In genomic region chr10:62373639-62373994, GRCh38 we compare ENCODE assay signal across 8 cellular contexts. TPM values are rescaled to one million over a fixed set of nuclear protein-coding genes. Genes with fewer than 3 reads are reported as not detected.
DNase-seq lines count a peak whose midpoint lies in the region; ATAC-seq and TF ChIP-seq lines count a peak whose summit lies in the region.

No MANE protein-coding gene starts in this region.

- peaks cover 17 to 27% of the 10 kb centered on the region in 2 donors for H3K4me1 Mint-ChIP-seq in effector memory CD8-positive, alpha-beta T cell (ENCODE audit: low read depth in 2 of 2)
- H3K4me1 Mint-ChIP-seq in naive thymus-derived CD4-positive, alpha-beta T cell, result peaks cover 0 to 9% (median 7%) of the 10 kb centered on the region in 7 donors

- CTCF ChIA-PET in AG04450 (lab: Charles Lee), result interaction anchor here (0.6 to 2.5 kb wide), 5 partner anchors 32 to 128 kb away, joined by 3 to 8 read pairs (median 3); no protein-coding TSS in a partner anchor
- CTCF ChIA-PET in naive thymus-derived CD4-positive, alpha-beta T cell (lab: Charles Lee), result no interaction called here

- H3K27me3 Mint-ChIP-seq in effector memory CD8-positive, alpha-beta T cell, result no peaks in the 10 kb centered on the region
- H3K27me3 Mint-ChIP-seq in naive thymus-derived CD4-positive, alpha-beta T cell, result peaks cover 15 to 48% (median 31%) of the 10 kb centered on the region in 5 donors

- DNase-seq in AG04450 (ENCODE audit: low read depth, low spot score) (no peak), NT2/D1 (ENCODE audit: low read depth, low spot score) (no peak), DMS 273 (lab: John Stamatoyannopoulos, UW; ENCODE audit: unreplicated experiment) (no peak), DMS153 treated with DMSO at 0.1 percent for 48 hours (lab: John Stamatoyannopoulos, UW; ENCODE audit: unreplicated experiment) (no peak)
- no peak for DNase-seq in effector memory CD8-positive, alpha-beta T cell
- no peak for DNase-seq in naive thymus-derived CD4-positive, alpha-beta T cell

- peaks cover 3% of the 10 kb centered on the region for H3K36me3 Mint-ChIP-seq in effector memory CD8-positive, alpha-beta T cell (ENCODE audit: insufficient read depth)
- no peaks in the 10 kb centered on the region for H3K36me3 Mint-ChIP-seq in naive thymus-derived CD4-positive, alpha-beta T cell

- no peaks in the 10 kb centered on the region for H3K27me3 ChIP-seq in AG04450 (ENCODE audit: control insufficient read depth, insufficient read depth, low read length)
- H3K27me3 ChIP-seq in NT2/D1 (ENCODE audit: insufficient read depth, insufficient read length), result peaks cover 40% of the 10 kb centered on the region
- no peaks in the 10 kb centered on the region for H3K27me3 ChIP-seq in naive thymus-derived CD4-positive, alpha-beta T cell (ENCODE audit: control insufficient read depth in 2 of 2, insufficient read depth in 2 of 2, low read length in 2 of 2)

- no peaks in the 10 kb centered on the region for H3K36me3 ChIP-seq in NT2/D1 (ENCODE audit: insufficient read depth, insufficient read length, low read length)
- no peaks in the 10 kb centered on the region for H3K36me3 ChIP-seq in naive thymus-derived CD4-positive, alpha-beta T cell (ENCODE audit: control insufficient read depth in 2 of 3, insufficient read depth in 3 of 3, low read length in 3 of 3)

- no peaks in the 10 kb centered on the region for H3K9me3 Mint-ChIP-seq in effector memory CD8-positive, alpha-beta T cell
- H3K9me3 Mint-ChIP-seq in naive thymus-derived CD4-positive, alpha-beta T cell, result no peaks in the 10 kb centered on the region

- peak overlapping the region; percentile 79 to 88 for H3K4me3 Mint-ChIP-seq in effector memory CD8-positive, alpha-beta T cell
- peak overlapping the region in 9 of 10 donors; percentile 65 to 84 (median 77) for H3K4me3 Mint-ChIP-seq in naive thymus-derived CD4-positive, alpha-beta T cell

- H3K4me3 ChIP-seq in AG04450 (ENCODE audit: low read depth, low read length) (peak overlapping the region; percentile 68), NT2/D1 (ENCODE audit: insufficient read length, low read depth) (peak overlapping the region; percentile 48)
- peak overlapping the region; percentile 54 for H3K4me3 ChIP-seq in naive thymus-derived CD4-positive, alpha-beta T cell (ENCODE audit: low read length)

- ATAC-seq in effector memory CD8-positive, alpha-beta T cell (replicated peaks), result no peak
- ATAC-seq in naive thymus-derived CD4-positive, alpha-beta T cell, result no peak
- ATAC-seq in HG03175 (IDR thresholded peaks at IDR 0.05; ENCODE audit: unreplicated experiment), result no peak
- no peak for ATAC-seq in HG03432 (IDR thresholded peaks at IDR 0.05; ENCODE audit: unreplicated experiment)

- H3K9me3 ChIP-seq in AG04450 (ENCODE audit: control insufficient read depth, insufficient read depth, low read length) (no peaks in the 10 kb centered on the region), NT2/D1 (ENCODE audit: insufficient read depth, low read length) (no peaks in the 10 kb centered on the region)
- H3K9me3 ChIP-seq in naive thymus-derived CD4-positive, alpha-beta T cell (ENCODE audit: control insufficient read depth in 2 of 3, low read length in 3 of 3), result no peaks in the 10 kb centered on the region

- H3K27ac Mint-ChIP-seq in effector memory CD8-positive, alpha-beta T cell, result peak overlapping the region; percentile 77 to 87
- no peak overlapping the region for H3K27ac Mint-ChIP-seq in naive thymus-derived CD4-positive, alpha-beta T cell

- no peak overlapping the region for H3K27ac ChIP-seq in AG04450 (ENCODE audit: low read depth, low read length)
- H3K27ac ChIP-seq in naive thymus-derived CD4-positive, alpha-beta T cell (ENCODE audit: low read depth, low read length), result no peak overlapping the region

- intact Hi-C loops in naive thymus-derived CD4-positive, alpha-beta T cell (cut with micrococcal nuclease), result loop anchor here (5.0 to 10.0 kb wide), 2 partner anchors 109 to 111 kb away; partner anchors contain the start of gene RTKN2 (in 1 of the 2)

- peak overlapping the region; percentile 17 for H3K9ac ChIP-seq in NT2/D1 (ENCODE audit: insufficient read length, low read depth)

- TF ChIP-seq CTCF in AG04450 (IDR thresholded peaks at IDR 0.05; ENCODE audit: low read depth, low read length), result no peak

- H3K4me1 ChIP-seq in NT2/D1 (ENCODE audit: insufficient read depth, insufficient read length), result no peaks in the 10 kb centered on the region
- peaks cover 3 to 18% of the 10 kb centered on the region in 2 donors for H3K4me1 ChIP-seq in naive thymus-derived CD4-positive, alpha-beta T cell (ENCODE audit: control insufficient read depth in 2 of 2, insufficient read depth in 2 of 2, low read length in 2 of 2)

- POLR2A ChIA-PET in AG04450 (lab: Yijun Ruan, JAX), result no interaction called here
- POLR2A ChIA-PET in naive thymus-derived CD4-positive, alpha-beta T cell (lab: Charles Lee), result no interaction called here

RNA-seq across cellular contexts. Expression of gene ZNF365, which starts 0.6 kb away (rescaled TPM):
- 2.8 and 3.9 TPM in 2 replicates for polyA plus RNA-seq in AG04450 (2011; rRNA removed)
- 5.2 and 5.4 TPM in 2 replicates for polyA minus RNA-seq in AG04450 (2011; rRNA and poly(A)+ RNA removed)
- total RNA-seq in naive thymus-derived CD4-positive, alpha-beta T cell, result 1 to 10 TPM in 1 of 5 experiments, under 1 TPM in 3, not detected in 1; 0.08 to 2.9 (median 0.28) TPM
- polyA plus RNA-seq in naive thymus-derived CD4-positive, alpha-beta T cell, result not detected

Comparison
In these comparisons a context has a peak if more than half of its experiments do, and no peak if none do; other contexts are left out.
1. H3K27ac Mint-ChIP-seq: peak in effector memory CD8-positive, alpha-beta T cell (2 of 2); none in naive thymus-derived CD4-positive, alpha-beta T cell (0 of 9).
2. Peak in every context shown above with its lines, with median percentiles within 50 percentile points of each other: H3K4me3 ChIP-seq.